In the genomic region with DNA sequence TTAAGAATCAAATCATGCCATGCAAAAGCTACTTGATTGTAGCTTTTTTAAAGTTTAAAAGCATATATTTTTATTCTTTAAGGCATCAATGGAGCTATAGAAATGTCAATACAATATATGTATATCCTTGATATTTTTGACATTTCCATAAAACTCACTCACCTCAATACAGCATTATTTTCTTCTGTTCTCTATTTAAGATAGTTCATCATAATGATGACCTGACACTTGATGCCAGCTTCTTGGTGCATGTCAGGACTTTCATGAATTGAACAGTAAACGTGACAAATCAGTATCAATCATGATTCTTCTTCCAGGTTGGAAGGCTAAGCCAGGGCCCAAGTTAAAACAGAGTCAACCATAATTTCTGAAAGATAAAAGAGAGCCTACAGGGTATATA, we compare ENCODE assay signal across 13 cellular contexts.
"Had no signal": no experiment of that assay in that cellular context is flagged by ENCODE, and none has a peak within 500 bp of the region (broad histone marks: within the 10 kb centered on the region; RNA-seq: fewer than 3 reads in every experiment).

No MANE protein-coding gene starts in this region.

- H3K4me3 ChIP-seq: colonic mucosa, coronary artery, dorsolateral prefrontal cortex, esophagus muscularis mucosa, esophagus squamous epithelium, gastrocnemius medialis, gastroesophageal sphincter, heart left ventricle, heart right ventricle had no signal

- H3K27ac ChIP-seq: colonic mucosa, coronary artery, dorsolateral prefrontal cortex, epithelial cell of prostate, esophagus muscularis mucosa, esophagus squamous epithelium, foreskin keratinocyte, gastrocnemius medialis, gastroesophageal sphincter, heart left ventricle, heart right ventricle had no signal

- ATAC-seq: effector memory CD8-positive, alpha-beta T cell; esophagus mucosa; foreskin keratinocyte; gastrocnemius medialis; gastroesophageal sphincter; heart left ventricle; heart right ventricle had no signal

- H3K9me3 ChIP-seq: colonic mucosa, esophagus muscularis mucosa, esophagus squamous epithelium, gastrocnemius medialis, gastroesophageal sphincter, heart left ventricle, heart right ventricle had no signal

- H3K36me3 ChIP-seq: colonic mucosa, esophagus muscularis mucosa, esophagus squamous epithelium, gastrocnemius medialis, gastroesophageal sphincter, heart left ventricle, heart right ventricle had no signal

- H3K27me3 ChIP-seq: colonic mucosa, dorsolateral prefrontal cortex, esophagus muscularis mucosa, esophagus squamous epithelium, foreskin keratinocyte, gastrocnemius medialis, gastroesophageal sphincter, heart right ventricle had no signal
